ENCODE assay signal across 1 cellular context in genomic region chr2:100513650-100514049, GRCh38.
TF ChIP-seq lines count a peak whose summit lies in the region.

No MANE protein-coding gene starts in this region.

TF ChIP-seq in K562, 482 proteins besides CTCF, POLR2A, EP300 and RAD21 (continued from another document and continues in another):
- TF ChIP-seq, protein P1, sequence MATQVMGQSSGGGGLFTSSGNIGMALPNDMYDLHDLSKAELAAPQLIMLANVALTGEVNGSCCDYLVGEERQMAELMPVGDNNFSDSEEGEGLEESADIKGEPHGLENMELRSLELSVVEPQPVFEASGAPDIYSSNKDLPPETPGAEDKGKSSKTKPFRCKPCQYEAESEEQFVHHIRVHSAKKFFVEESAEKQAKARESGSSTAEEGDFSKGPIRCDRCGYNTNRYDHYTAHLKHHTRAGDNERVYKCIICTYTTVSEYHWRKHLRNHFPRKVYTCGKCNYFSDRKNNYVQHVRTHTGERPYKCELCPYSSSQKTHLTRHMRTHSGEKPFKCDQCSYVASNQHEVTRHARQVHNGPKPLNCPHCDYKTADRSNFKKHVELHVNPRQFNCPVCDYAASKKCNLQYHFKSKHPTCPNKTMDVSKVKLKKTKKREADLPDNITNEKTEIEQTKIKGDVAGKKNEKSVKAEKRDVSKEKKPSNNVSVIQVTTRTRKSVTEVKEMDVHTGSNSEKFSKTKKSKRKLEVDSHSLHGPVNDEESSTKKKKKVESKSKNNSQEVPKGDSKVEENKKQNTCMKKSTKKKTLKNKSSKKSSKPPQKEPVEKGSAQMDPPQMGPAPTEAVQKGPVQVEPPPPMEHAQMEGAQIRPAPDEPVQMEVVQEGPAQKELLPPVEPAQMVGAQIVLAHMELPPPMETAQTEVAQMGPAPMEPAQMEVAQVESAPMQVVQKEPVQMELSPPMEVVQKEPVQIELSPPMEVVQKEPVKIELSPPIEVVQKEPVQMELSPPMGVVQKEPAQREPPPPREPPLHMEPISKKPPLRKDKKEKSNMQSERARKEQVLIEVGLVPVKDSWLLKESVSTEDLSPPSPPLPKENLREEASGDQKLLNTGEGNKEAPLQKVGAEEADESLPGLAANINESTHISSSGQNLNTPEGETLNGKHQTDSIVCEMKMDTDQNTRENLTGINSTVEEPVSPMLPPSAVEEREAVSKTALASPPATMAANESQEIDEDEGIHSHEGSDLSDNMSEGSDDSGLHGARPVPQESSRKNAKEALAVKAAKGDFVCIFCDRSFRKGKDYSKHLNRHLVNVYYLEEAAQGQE (CRISPR knock-in tag; IDR thresholded peaks at IDR 0.05; ENCODE audit: low read depth), result no peak
- TF ChIP-seq, protein P2, sequence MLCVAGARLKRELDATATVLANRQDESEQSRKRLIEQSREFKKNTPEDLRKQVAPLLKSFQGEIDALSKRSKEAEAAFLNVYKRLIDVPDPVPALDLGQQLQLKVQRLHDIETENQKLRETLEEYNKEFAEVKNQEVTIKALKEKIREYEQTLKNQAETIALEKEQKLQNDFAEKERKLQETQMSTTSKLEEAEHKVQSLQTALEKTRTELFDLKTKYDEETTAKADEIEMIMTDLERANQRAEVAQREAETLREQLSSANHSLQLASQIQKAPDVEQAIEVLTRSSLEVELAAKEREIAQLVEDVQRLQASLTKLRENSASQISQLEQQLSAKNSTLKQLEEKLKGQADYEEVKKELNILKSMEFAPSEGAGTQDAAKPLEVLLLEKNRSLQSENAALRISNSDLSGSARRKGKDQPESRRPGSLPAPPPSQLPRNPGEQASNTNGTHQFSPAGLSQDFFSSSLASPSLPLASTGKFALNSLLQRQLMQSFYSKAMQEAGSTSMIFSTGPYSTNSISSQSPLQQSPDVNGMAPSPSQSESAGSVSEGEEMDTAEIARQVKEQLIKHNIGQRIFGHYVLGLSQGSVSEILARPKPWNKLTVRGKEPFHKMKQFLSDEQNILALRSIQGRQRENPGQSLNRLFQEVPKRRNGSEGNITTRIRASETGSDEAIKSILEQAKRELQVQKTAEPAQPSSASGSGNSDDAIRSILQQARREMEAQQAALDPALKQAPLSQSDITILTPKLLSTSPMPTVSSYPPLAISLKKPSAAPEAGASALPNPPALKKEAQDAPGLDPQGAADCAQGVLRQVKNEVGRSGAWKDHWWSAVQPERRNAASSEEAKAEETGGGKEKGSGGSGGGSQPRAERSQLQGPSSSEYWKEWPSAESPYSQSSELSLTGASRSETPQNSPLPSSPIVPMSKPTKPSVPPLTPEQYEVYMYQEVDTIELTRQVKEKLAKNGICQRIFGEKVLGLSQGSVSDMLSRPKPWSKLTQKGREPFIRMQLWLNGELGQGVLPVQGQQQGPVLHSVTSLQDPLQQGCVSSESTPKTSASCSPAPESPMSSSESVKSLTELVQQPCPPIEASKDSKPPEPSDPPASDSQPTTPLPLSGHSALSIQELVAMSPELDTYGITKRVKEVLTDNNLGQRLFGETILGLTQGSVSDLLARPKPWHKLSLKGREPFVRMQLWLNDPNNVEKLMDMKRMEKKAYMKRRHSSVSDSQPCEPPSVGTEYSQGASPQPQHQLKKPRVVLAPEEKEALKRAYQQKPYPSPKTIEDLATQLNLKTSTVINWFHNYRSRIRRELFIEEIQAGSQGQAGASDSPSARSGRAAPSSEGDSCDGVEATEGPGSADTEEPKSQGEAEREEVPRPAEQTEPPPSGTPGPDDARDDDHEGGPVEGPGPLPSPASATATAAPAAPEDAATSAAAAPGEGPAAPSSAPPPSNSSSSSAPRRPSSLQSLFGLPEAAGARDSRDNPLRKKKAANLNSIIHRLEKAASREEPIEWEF (CRISPR knock-in tag; IDR thresholded peaks at IDR 0.05), result no peak
- TF ChIP-seq, protein P3, sequence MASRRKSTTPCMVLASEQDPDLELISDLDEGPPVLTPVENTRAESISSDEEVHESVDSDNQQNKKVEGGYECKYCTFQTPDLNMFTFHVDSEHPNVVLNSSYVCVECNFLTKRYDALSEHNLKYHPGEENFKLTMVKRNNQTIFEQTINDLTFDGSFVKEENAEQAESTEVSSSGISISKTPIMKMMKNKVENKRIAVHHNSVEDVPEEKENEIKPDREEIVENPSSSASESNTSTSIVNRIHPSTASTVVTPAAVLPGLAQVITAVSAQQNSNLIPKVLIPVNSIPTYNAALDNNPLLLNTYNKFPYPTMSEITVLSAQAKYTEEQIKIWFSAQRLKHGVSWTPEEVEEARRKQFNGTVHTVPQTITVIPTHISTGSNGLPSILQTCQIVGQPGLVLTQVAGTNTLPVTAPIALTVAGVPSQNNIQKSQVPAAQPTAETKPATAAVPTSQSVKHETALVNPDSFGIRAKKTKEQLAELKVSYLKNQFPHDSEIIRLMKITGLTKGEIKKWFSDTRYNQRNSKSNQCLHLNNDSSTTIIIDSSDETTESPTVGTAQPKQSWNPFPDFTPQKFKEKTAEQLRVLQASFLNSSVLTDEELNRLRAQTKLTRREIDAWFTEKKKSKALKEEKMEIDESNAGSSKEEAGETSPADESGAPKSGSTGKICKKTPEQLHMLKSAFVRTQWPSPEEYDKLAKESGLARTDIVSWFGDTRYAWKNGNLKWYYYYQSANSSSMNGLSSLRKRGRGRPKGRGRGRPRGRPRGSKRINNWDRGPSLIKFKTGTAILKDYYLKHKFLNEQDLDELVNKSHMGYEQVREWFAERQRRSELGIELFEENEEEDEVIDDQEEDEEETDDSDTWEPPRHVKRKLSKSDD (conservative IDR thresholded peaks at IDR 0.05; ENCODE audit: low read length), result no peak
- TF ChIP-seq, protein P4, sequence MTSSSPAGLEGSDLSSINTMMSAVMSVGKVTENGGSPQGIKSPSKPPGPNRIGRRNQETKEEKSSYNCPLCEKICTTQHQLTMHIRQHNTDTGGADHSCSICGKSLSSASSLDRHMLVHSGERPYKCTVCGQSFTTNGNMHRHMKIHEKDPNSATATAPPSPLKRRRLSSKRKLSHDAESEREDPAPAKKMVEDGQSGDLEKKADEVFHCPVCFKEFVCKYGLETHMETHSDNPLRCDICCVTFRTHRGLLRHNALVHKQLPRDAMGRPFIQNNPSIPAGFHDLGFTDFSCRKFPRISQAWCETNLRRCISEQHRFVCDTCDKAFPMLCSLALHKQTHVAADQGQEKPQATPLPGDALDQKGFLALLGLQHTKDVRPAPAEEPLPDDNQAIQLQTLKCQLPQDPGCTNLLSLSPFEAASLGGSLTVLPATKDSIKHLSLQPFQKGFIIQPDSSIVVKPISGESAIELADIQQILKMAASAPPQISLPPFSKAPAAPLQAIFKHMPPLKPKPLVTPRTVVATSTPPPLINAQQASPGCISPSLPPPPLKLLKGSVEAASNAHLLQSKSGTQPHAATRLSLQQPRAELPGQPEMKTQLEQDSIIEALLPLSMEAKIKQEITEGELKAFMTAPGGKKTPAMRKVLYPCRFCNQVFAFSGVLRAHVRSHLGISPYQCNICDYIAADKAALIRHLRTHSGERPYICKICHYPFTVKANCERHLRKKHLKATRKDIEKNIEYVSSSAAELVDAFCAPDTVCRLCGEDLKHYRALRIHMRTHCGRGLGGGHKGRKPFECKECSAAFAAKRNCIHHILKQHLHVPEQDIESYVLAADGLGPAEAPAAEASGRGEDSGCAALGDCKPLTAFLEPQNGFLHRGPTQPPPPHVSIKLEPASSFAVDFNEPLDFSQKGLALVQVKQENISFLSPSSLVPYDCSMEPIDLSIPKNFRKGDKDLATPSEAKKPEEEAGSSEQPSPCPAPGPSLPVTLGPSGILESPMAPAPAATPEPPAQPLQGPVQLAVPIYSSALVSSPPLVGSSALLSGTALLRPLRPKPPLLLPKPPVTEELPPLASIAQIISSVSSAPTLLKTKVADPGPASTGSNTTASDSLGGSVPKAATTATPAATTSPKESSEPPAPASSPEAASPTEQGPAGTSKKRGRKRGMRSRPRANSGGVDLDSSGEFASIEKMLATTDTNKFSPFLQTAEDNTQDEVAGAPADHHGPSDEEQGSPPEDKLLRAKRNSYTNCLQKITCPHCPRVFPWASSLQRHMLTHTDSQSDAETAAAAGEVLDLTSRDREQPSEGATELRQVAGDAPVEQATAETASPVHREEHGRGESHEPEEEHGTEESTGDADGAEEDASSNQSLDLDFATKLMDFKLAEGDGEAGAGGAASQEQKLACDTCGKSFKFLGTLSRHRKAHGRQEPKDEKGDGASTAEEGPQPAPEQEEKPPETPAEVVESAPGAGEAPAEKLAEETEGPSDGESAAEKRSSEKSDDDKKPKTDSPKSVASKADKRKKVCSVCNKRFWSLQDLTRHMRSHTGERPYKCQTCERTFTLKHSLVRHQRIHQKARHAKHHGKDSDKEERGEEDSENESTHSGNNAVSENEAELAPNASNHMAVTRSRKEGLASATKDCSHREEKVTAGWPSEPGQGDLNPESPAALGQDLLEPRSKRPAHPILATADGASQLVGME (CRISPR knock-in tag; IDR thresholded peaks at IDR 0.05), result no peak
- TF ChIP-seq, protein P5, sequence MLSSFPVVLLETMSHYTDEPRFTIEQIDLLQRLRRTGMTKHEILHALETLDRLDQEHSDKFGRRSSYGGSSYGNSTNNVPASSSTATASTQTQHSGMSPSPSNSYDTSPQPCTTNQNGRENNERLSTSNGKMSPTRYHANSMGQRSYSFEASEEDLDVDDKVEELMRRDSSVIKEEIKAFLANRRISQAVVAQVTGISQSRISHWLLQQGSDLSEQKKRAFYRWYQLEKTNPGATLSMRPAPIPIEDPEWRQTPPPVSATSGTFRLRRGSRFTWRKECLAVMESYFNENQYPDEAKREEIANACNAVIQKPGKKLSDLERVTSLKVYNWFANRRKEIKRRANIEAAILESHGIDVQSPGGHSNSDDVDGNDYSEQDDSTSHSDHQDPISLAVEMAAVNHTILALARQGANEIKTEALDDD (IDR thresholded peaks at IDR 0.05), result peak; percentile 57; the same call in 1 of the 2 replicates
- TF ChIP-seq, protein P6, sequence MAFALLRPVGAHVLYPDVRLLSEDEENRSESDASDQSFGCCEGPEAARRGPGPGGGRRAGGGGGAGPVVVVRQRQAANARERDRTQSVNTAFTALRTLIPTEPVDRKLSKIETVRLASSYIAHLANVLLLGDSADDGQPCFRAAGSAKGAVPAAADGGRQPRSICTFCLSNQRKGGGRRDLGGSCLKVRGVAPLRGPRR (CRISPR knock-in tag; IDR thresholded peaks at IDR 0.05), result no peak
- TF ChIP-seq, protein P7, sequence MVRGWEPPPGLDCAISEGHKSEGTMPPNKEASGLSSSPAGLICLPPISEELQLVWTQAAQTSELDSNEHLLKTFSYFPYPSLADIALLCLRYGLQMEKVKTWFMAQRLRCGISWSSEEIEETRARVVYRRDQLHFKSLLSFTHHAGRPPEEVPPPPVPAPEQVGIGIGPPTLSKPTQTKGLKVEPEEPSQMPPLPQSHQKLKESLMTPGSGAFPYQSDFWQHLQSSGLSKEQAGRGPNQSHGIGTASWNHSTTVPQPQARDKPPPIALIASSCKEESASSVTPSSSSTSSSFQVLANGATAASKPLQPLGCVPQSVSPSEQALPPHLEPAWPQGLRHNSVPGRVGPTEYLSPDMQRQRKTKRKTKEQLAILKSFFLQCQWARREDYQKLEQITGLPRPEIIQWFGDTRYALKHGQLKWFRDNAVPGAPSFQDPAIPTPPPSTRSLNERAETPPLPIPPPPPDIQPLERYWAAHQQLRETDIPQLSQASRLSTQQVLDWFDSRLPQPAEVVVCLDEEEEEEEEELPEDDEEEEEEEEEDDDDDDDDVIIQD (CRISPR knock-in tag; IDR thresholded peaks at IDR 0.05), result no peak
- TF ChIP-seq SMARCC2 (IDR thresholded peaks at IDR 0.05; ENCODE audit: low read depth) (peak; percentile 68; the same call in 1 of the 2 replicates), TCF7 (IDR thresholded peaks at IDR 0.05; ENCODE audit: borderline replicate concordance) (no peak), SMAD3 (CRISPR knock-in tag; conservative IDR thresholded peaks at IDR 0.05) (no peak), MTA3 (IDR thresholded peaks at IDR 0.05; ENCODE audit: borderline replicate concordance) (0 out of 2 replicates have a peak, but pooled peaks have one; percentile 23), ZNF347 (CRISPR knock-in tag; IDR thresholded peaks at IDR 0.05; ENCODE audit: low read depth) (no peak), ZBED1 (IDR thresholded peaks at IDR 0.05) (no peak), CHD1 (IDR thresholded peaks at IDR 0.05; ENCODE audit: low read length) (no peak), RFX7 (CRISPR knock-in tag; IDR thresholded peaks at IDR 0.05) (no peak), TBL1XR1 (IDR thresholded peaks at IDR 0.05; ENCODE audit: low read length in 2 of 2) (no peak), HNRNPUL1 (IDR thresholded peaks at IDR 0.05; ENCODE audit: low read length) (no peak), MEIS2 (IDR thresholded peaks at IDR 0.05; ENCODE audit: partially characterized antibody) (peak; percentile 53), FOSL1 (tag; conservative IDR thresholded peaks at IDR 0.05) (peak; percentile 60), MCM3 (IDR thresholded peaks at IDR 0.05) (no peak), SIN3A (IDR thresholded peaks at IDR 0.05; ENCODE audit: borderline replicate concordance in 2 of 2, control insufficient read depth in 1 of 2, low read depth in 2 of 2, low read length in 2 of 2) (no peak), IFI16 (CRISPR knock-in tag; IDR thresholded peaks at IDR 0.05) (no peak), RCOR1 (IDR thresholded peaks at IDR 0.05; ENCODE audit: borderline replicate concordance in 1 of 2, low read depth in 2 of 2, low read length in 2 of 2) (peak in 1 of 2 experiments; percentile 90; a peak in 3 of 4 replicates), SUPT5H (IDR thresholded peaks at IDR 0.05) (no peak), ELF2 (CRISPR knock-in tag; IDR thresholded peaks at IDR 0.05) (no peak), CCNT2 (IDR thresholded peaks at IDR 0.05; ENCODE audit: borderline replicate concordance, extremely low read depth, insufficient read length, low read depth, low read length) (peak; percentile 38), MTA2 (IDR thresholded peaks at IDR 0.05; ENCODE audit: low read depth) (peak; percentile 80), PHTF2 (CRISPR knock-in tag; IDR thresholded peaks at IDR 0.05) (no peak), SMAD2 (IDR thresholded peaks at IDR 0.05; ENCODE audit: low read depth, low read length) (no peak), KDM1A (IDR thresholded peaks at IDR 0.05) (peak; percentile 57 to 67; a peak in 3 of 4 replicates), SRSF1 (IDR thresholded peaks at IDR 0.05; ENCODE audit: low read depth, low read length) (no peak)
- TF ChIP-seq, protein P8, sequence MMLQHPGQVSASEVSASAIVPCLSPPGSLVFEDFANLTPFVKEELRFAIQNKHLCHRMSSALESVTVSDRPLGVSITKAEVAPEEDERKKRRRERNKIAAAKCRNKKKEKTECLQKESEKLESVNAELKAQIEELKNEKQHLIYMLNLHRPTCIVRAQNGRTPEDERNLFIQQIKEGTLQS (IDR thresholded peaks at IDR 0.05), result peak; percentile 58; the same call in 1 of the 2 replicates
- TF ChIP-seq, protein P8 (CRISPR knock-in tag; conservative IDR thresholded peaks at IDR 0.05), result no peak
- TF ChIP-seq, protein P9, sequence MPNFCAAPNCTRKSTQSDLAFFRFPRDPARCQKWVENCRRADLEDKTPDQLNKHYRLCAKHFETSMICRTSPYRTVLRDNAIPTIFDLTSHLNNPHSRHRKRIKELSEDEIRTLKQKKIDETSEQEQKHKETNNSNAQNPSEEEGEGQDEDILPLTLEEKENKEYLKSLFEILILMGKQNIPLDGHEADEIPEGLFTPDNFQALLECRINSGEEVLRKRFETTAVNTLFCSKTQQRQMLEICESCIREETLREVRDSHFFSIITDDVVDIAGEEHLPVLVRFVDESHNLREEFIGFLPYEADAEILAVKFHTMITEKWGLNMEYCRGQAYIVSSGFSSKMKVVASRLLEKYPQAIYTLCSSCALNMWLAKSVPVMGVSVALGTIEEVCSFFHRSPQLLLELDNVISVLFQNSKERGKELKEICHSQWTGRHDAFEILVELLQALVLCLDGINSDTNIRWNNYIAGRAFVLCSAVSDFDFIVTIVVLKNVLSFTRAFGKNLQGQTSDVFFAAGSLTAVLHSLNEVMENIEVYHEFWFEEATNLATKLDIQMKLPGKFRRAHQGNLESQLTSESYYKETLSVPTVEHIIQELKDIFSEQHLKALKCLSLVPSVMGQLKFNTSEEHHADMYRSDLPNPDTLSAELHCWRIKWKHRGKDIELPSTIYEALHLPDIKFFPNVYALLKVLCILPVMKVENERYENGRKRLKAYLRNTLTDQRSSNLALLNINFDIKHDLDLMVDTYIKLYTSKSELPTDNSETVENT (CRISPR knock-in tag; IDR thresholded peaks at IDR 0.05), result no peak
